Comparison of ENCODE assay signal across 18 cellular contexts in the genomic region with DNA sequence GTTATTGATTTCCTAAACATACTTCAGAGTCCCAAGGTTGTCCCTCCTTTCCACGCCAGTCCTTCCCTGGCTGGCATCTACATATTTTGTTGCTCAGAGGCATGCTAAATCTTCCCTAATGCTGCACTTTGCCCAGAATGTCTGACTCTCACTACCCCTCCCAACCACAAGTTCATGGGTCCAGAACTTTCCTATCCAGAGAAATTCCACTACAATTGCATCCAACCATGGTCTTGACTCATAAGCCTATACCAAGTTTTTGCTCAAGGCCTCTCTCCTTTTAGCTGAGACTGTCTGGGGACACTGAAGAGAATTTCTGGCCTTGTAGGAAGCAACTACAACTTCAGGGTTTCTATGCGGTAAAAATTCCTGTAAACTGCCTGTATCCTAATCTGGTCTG.
"Had no signal": no experiment of that assay in that cellular context is flagged by ENCODE, and none has a peak within 500 bp of the region (broad histone marks: within the 10 kb centered on the region; RNA-seq: fewer than 3 reads in every experiment).

No MANE protein-coding gene starts in this region.

- H3K4me3 ChIP-seq: breast epithelium, dorsolateral prefrontal cortex, lung, neural progenitor cell, spleen, stomach, thoracic aorta, upper lobe of right lung had no signal

- H3K9ac ChIP-seq: neural progenitor cell had no signal

- H3K4me3 Mint-ChIP-seq: activated CD4-positive, alpha-beta T cell treated with anti-CD3 and anti-CD28 coated beads for 36 hours; activated CD8-positive, alpha-beta T cell treated with anti-CD3 and anti-CD28 coated beads for 36 hours; activated naive CD4-positive, alpha-beta T cell treated with anti-CD3 and anti-CD28 coated beads, Interleukin-2, amount 50 U/mL, for 24 hours; activated T-cell treated with anti-CD3 and anti-CD28 coated beads, Interleukin-2, amount 50 U/mL, for 4 hours; mesothelial cell of epicardium; neural progenitor cell; T-helper 17 cell had no signal

- H3K27ac Mint-ChIP-seq: activated CD4-positive, alpha-beta T cell treated with anti-CD3 and anti-CD28 coated beads for 36 hours; activated CD8-positive, alpha-beta T cell treated with anti-CD3 and anti-CD28 coated beads for 36 hours; activated naive CD4-positive, alpha-beta T cell treated with anti-CD3 and anti-CD28 coated beads, Interleukin-2, amount 50 U/mL, for 24 hours; mesothelial cell of epicardium; neural progenitor cell; T-helper 17 cell had no signal

- H2AFZ ChIP-seq: neural progenitor cell had no signal

- H3K9me3 ChIP-seq: breast epithelium, spleen, stomach, thoracic aorta, upper lobe of right lung had no signal

- H3K9me3 Mint-ChIP-seq: mesothelial cell of epicardium, neural progenitor cell had no signal

- H3K27me3 Mint-ChIP-seq: activated CD4-positive, alpha-beta T cell treated with anti-CD3 and anti-CD28 coated beads for 36 hours; activated CD8-positive, alpha-beta T cell treated with anti-CD3 and anti-CD28 coated beads for 36 hours; activated naive CD4-positive, alpha-beta T cell treated with anti-CD3 and anti-CD28 coated beads, Interleukin-2, amount 50 U/mL, for 24 hours; T-helper 17 cell had no signal

- H3K36me3 ChIP-seq: breast epithelium, neural progenitor cell, spleen, stomach, thoracic aorta, upper lobe of right lung had no signal

- H3K27ac ChIP-seq: breast epithelium, dorsolateral prefrontal cortex, neural progenitor cell, spleen, stomach, thoracic aorta, upper lobe of right lung had no signal

- DNase-seq: activated CD4-positive, alpha-beta T cell treated with anti-CD3 and anti-CD28 coated beads for 36 hours; activated CD8-positive, alpha-beta T cell treated with anti-CD3 and anti-CD28 coated beads for 36 hours; activated effector memory CD4-positive, alpha-beta T cell treated with anti-CD3 and anti-CD28 coated beads, Interleukin-2, amount 50 U/mL, for 16 hours; activated T-cell treated with anti-CD3 and anti-CD28 coated beads, Interleukin-2, amount 50 U/mL, for 4 hours; amygdala; dorsolateral prefrontal cortex; head of caudate nucleus; left cardiac atrium; spleen; stomach; T-helper 17 cell; upper lobe of right lung had no signal

- H3K4me2 ChIP-seq: neural progenitor cell had no signal

- H3K27me3 ChIP-seq: breast epithelium, neural progenitor cell, spleen, stomach, upper lobe of right lung had no signal

- H3K4me1 ChIP-seq: breast epithelium, neural progenitor cell, spleen, upper lobe of right lung had no signal

- H3K4me1 Mint-ChIP-seq: activated CD4-positive, alpha-beta T cell treated with anti-CD3 and anti-CD28 coated beads for 36 hours; activated naive CD4-positive, alpha-beta T cell treated with anti-CD3 and anti-CD28 coated beads, Interleukin-2, amount 50 U/mL, for 24 hours; mesothelial cell of epicardium; neural progenitor cell; T-helper 17 cell had no signal

- H3K36me3 Mint-ChIP-seq: activated naive CD4-positive, alpha-beta T cell treated with anti-CD3 and anti-CD28 coated beads, Interleukin-2, amount 50 U/mL, for 24 hours; neural progenitor cell had no signal
